Comparison of ENCODE assay signal across 8 cellular contexts in the genomic region with DNA sequence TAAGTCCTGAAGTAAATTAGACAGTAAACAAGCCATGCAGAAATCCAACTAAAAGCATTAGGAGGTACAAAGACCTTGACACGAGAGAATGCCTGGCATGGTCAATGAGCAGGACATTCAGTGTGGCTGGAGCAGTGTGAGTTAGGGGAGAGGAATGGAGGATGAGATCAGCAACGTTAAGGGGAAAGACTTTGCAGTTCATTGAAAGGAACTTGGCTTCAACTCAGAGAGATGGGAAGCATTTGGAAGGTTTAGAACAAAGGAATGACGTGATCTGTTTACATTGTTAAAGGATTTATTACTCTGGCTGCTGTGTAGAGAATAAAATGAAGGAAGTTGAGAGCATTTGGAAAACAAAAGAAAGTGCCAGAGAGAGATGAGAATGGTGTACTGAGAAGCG.
DNase-seq lines count a peak whose midpoint lies in the region; ATAC-seq and TF ChIP-seq lines count a peak whose summit lies in the region.

No MANE protein-coding gene starts in this region.

- H3K4me3 ChIP-seq in choroid plexus epithelial cell (ENCODE audit: low read depth, low read length) (no peak overlapping the region), mesodermal cell (ENCODE audit: extremely low read depth, insufficient read depth, low read length, poor library complexity, severe bottlenecking) (no peak overlapping the region)

- no peak for TF ChIP-seq CTCF in choroid plexus epithelial cell (conservative IDR thresholded peaks at IDR 0.05; ENCODE audit: low read depth, low read length)

- H3K36me3 ChIP-seq in mesodermal cell (ENCODE audit: control insufficient read depth, insufficient read depth, low read length): no peaks in the 10 kb centered on the region

- 7 to 14% methylated on average over 3 to 4 of the region's 4 CpGs for WGBS in mesodermal cell (ENCODE audit: insufficient coverage in 2 of 2), 2 experiments

- no peaks in the 10 kb centered on the region for H3K9me3 ChIP-seq in mesodermal cell (ENCODE audit: control insufficient read depth, low read length)

- no peak for ATAC-seq in HG03378 (IDR thresholded peaks at IDR 0.05; ENCODE audit: unreplicated experiment)
- no peak for ATAC-seq in GM21528 (IDR thresholded peaks at IDR 0.05; ENCODE audit: low FRiP score, unreplicated experiment)
- no peak for ATAC-seq in GM18517 (IDR thresholded peaks at IDR 0.05; ENCODE audit: unreplicated experiment)

- H3K27ac ChIP-seq in mesodermal cell (ENCODE audit: low read depth, low read length, severe bottlenecking): peak overlapping the region; percentile 100

- peaks cover 14% of the 10 kb centered on the region for H3K4me1 ChIP-seq in mesodermal cell (ENCODE audit: control insufficient read depth, insufficient read depth, low read length, poor library complexity, severe bottlenecking)

- DNase-seq in DMS153 (lab: John Stamatoyannopoulos, UW): peak; percentile 83
- peak; percentile 80 for DNase-seq in NCI-H2029 (lab: John Stamatoyannopoulos, UW)
- peak; percentile 68 for DNase-seq in choroid plexus epithelial cell (ENCODE audit: low read depth)
- DNase-seq in UCSD-AML1 (lab: John Stamatoyannopoulos, UW; ENCODE audit: unreplicated experiment): no peak
